24 cellular contexts compared by ENCODE assay signal in genomic region chr19:28874742-28875141, GRCh38.
DNase-seq lines count a peak whose midpoint lies in the region; TF ChIP-seq lines count a peak whose summit lies in the region.
"Had no signal": no experiment of that assay in that cellular context is flagged by ENCODE, and none has a peak within 500 bp of the region (broad histone marks: within the 10 kb centered on the region; RNA-seq: fewer than 3 reads in every experiment).

No MANE protein-coding gene starts in this region.

- no peak for TF ChIP-seq POLR2A in adrenal gland (IDR thresholded peaks at IDR 0.05)

- intact Hi-C loops in adrenal gland (cut with DNase I): loop anchor here in 1 of 2 donors (5.0 kb wide), 1 partner anchor 137 kb away; no protein-coding TSS in a partner anchor

- DNase-seq in NCI-H2196 (lab: John Stamatoyannopoulos, UW; ENCODE audit: unreplicated experiment) (peak; percentile 23), NCI-H2196 treated with DMSO at 0.1 percent for 48 hours (lab: John Stamatoyannopoulos, UW; ENCODE audit: unreplicated experiment) (no peak), NCI-H345 treated with DMSO at 0.1 percent for 48 hours (lab: John Stamatoyannopoulos, UW; ENCODE audit: unreplicated experiment) (peak; percentile 97), SHP77 (lab: John Stamatoyannopoulos, UW) (peak; percentile 8 to 29), adrenal gland (no peak), glutamatergic neuron (no peak), NCI-H226 (no peak)
- DNase-seq: 8988T; AML-193; C1 segment of cervical spinal cord; Calu3; CD8-positive, alpha-beta memory T cell; DMS153; MG63; NCI-H1048; NCI-H2107; NCI-H446 treated with DMSO at 0.1 percent for 48 hours; NCI-H526 treated with DMSO at 0.1 percent for 48 hours; NK-92 treated with Interleukin-12 subunit alpha and Interleukin-12 subunit beta, amount 100 ng/mL, for 24 hours; Peyer's patch had no signal

- H3K27ac Mint-ChIP-seq in glutamatergic neuron (ENCODE audit: unreplicated experiment): no peak overlapping the region
- H3K27ac Mint-ChIP-seq: CD8-positive, alpha-beta memory T cell; GM23338; T-helper 1 cell treated with Interleukin-12 subunit alpha and Interleukin-12 subunit beta and Interleukin-4 antibody, amounts not matched to agents 30 μg/mL and 1 μg/mL, for 36 hours had no signal

- no peaks in the 10 kb centered on the region for H3K27me3 ChIP-seq in adrenal gland
- H3K27me3 ChIP-seq: Peyer's patch had no signal

- H3K27me3 Mint-ChIP-seq in glutamatergic neuron (ENCODE audit: unreplicated experiment): no peaks in the 10 kb centered on the region

- H3K9me3 ChIP-seq in adrenal gland (replicated peaks in 1 of 3): no peaks in the 10 kb centered on the region
- H3K9me3 ChIP-seq: HAP-1, MG63, Peyer's patch had no signal

- H3K36me3 Mint-ChIP-seq in glutamatergic neuron (ENCODE audit: unreplicated experiment): peaks cover 7% of the 10 kb centered on the region
- H3K36me3 Mint-ChIP-seq: CD8-positive, alpha-beta memory T cell had no signal

- 82 to 99% (median 88%) methylated on average over 9 of the region's 9 CpGs for WGBS in adrenal gland, 4 donors

- H3K4me1 Mint-ChIP-seq in glutamatergic neuron (ENCODE audit: low read depth, unreplicated experiment): no peaks in the 10 kb centered on the region
- H3K4me1 Mint-ChIP-seq: CD8-positive, alpha-beta memory T cell had no signal

- H3K36me3 ChIP-seq in adrenal gland (replicated peaks in 1 of 2): no peaks in the 10 kb centered on the region
- H3K36me3 ChIP-seq: HAP-1, MG63, Peyer's patch had no signal

- no peak overlapping the region for H3K4me3 Mint-ChIP-seq in glutamatergic neuron (ENCODE audit: unreplicated experiment)
- H3K4me3 Mint-ChIP-seq: CD8-positive, alpha-beta memory T cell; GM23338; T-helper 1 cell treated with Interleukin-12 subunit alpha and Interleukin-12 subunit beta and Interleukin-4 antibody, amounts not matched to agents 30 μg/mL and 1 μg/mL, for 36 hours had no signal

- no peak overlapping the region for H3K4me3 ChIP-seq in adrenal gland
- H3K4me3 ChIP-seq: GM23338, HAP-1, K562, MG63, Peyer's patch had no signal

- H3K4me1 ChIP-seq in adrenal gland (replicated peaks in 1 of 2): no peaks in the 10 kb centered on the region
- H3K4me1 ChIP-seq: HAP-1, Peyer's patch had no signal

- no peaks in the 10 kb centered on the region for H3K9me3 Mint-ChIP-seq in glutamatergic neuron (ENCODE audit: unreplicated experiment)
- H3K9me3 Mint-ChIP-seq: T-helper 1 cell treated with Interleukin-12 subunit alpha and Interleukin-12 subunit beta and Interleukin-4 antibody, amounts not matched to agents 30 μg/mL and 1 μg/mL, for 36 hours had no signal

- H3K27ac ChIP-seq in adrenal gland: no peak overlapping the region
- H3K27ac ChIP-seq: Peyer's patch had no signal

- no peak for TF ChIP-seq CTCF in adrenal gland (IDR thresholded peaks at IDR 0.05)
- no peak for TF ChIP-seq CTCF in glutamatergic neuron (IDR thresholded peaks at IDR 0.05; ENCODE audit: partially characterized antibody, unreplicated experiment)

Comparison
In these comparisons a context has a peak if more than half of its experiments do, and no peak if none do; other contexts are left out.
1. DNase-seq: peak in NCI-H2196 (single experiment), NCI-H345 treated with DMSO at 0.1 percent for 48 hours (single experiment) and SHP77 (2 of 2); none in NCI-H2196 treated with DMSO at 0.1 percent for 48 hours (single experiment), adrenal gland (0 of 7), glutamatergic neuron (single experiment) and NCI-H226 (single experiment).